Comparison of ENCODE assay signal across 1 cellular context in the genomic region with DNA sequence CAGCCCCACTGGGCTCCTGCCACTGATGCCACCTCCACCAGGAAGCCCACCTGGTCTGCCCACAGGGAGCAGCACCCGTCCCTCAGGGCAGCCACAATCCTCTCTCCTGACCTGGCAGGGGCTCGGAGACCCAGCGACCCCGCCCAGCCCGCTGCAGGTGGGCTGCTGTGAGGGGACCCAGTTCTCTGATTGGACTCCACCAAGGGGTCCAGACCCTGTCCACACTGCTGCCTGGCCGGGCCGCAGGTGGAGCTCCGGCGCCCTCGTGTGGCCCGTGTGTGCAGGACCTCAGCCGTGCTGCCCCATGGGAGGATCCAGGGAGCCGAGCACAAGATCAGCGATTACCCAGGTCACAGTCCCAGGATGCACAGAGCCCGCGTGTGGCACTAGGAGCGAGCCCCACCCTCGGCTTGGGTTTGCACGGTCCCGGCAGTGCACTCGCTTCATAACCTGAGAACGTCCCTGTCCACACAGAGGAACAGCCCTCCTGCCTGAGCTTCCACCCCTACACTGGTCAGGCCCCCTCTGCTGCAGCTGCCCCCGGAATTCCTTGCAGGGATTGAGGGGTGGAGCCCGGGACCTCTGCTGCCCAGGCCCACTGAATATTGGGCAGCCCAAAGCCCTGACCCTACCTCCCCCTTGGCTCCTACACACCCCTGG.
TF ChIP-seq lines count a peak whose summit lies in the region.

No MANE protein-coding gene starts in this region.

TF ChIP-seq in endothelial cell of umbilical vein, 7 proteins besides CTCF, POLR2A, EP300 and RAD21:
- TF ChIP-seq MYC (IDR thresholded peaks at IDR 0.05; ENCODE audit: low read depth, low read length) (no peak), JUN (IDR thresholded peaks at IDR 0.05; ENCODE audit: borderline replicate concordance, insufficient read depth, insufficient read length, low read depth) (no peak), EZH2 (IDR thresholded peaks at IDR 0.05; ENCODE audit: borderline replicate concordance, low read depth, low read length, severe bottlenecking) (no peak), FOS (IDR thresholded peaks at IDR 0.05; ENCODE audit: borderline replicate concordance, insufficient read depth, low read length) (no peak), GATA2 (IDR thresholded peaks at IDR 0.05; ENCODE audit: insufficient read depth, insufficient read length, low read depth, low read length) (no peak), POLR2AphosphoS5 (IDR thresholded peaks at IDR 0.05; ENCODE audit: insufficient read depth, low read depth, low read length) (no peak)
- TF ChIP-seq, protein P1, sequence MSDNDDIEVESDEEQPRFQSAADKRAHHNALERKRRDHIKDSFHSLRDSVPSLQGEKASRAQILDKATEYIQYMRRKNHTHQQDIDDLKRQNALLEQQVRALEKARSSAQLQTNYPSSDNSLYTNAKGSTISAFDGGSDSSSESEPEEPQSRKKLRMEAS (IDR thresholded peaks at IDR 0.05; ENCODE audit: insufficient read depth, insufficient read length) = no peak
